Comparison of ENCODE assay signal across 11 cellular contexts in the genomic region with DNA sequence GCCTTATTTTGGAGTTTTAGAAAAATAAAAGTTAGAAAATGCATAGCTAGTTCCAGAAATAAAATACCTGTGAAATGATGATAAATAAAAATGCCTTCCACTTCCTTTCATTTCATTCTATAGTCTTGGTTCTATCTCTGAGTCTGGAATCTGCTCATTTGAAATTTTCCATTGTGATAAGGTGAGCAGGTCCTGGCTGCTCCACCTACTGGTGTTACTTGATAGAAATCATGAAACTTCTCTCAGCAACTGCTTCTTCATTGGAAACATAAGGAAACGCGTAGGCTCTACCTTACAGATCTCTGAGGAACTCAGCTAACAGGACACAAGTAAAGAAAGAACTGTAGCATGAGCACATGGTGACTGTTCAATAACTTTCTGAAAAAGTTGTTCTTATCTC.
DNase-seq lines count a peak whose midpoint lies in the region; ATAC-seq and TF ChIP-seq lines count a peak whose summit lies in the region.
"Had no signal": no experiment of that assay in that cellular context is flagged by ENCODE, and none has a peak within 500 bp of the region (broad histone marks: within the 10 kb centered on the region; RNA-seq: fewer than 3 reads in every experiment).

No MANE protein-coding gene starts in this region.

- no peaks in the 10 kb centered on the region for H3K4me1 ChIP-seq in mesendoderm (ENCODE audit: control insufficient read depth, low read depth, low read length)
- no peaks in the 10 kb centered on the region for H3K4me1 ChIP-seq in tibial artery
- H3K4me1 ChIP-seq: parathyroid adenoma had no signal

- no peak overlapping the region for H4K5ac ChIP-seq in mesendoderm (ENCODE audit: low read length)

- no peaks in the 10 kb centered on the region for H3K27me3 ChIP-seq in GM06990 (replicated peaks; ENCODE audit: control insufficient read depth, insufficient read depth, low read length)
- H3K27me3 ChIP-seq in mesendoderm (ENCODE audit: insufficient read depth, low read length, poor library complexity), result no peaks in the 10 kb centered on the region
- H3K27me3 ChIP-seq in tibial artery, result no peaks in the 10 kb centered on the region
- H3K27me3 ChIP-seq: MG63 had no signal

- TF ChIP-seq CTCF in GM06990 (IDR thresholded peaks at IDR 0.05; ENCODE audit: insufficient read depth, low read length, poor library complexity, severe bottlenecking) (peak; percentile 60), astrocyte of the cerebellum (IDR thresholded peaks at IDR 0.05; ENCODE audit: low read depth, low read length, missing control alignments) (peak; percentile 66), tibial artery (IDR thresholded peaks at IDR 0.05) (no peak)

- no peak overlapping the region for H4K8ac ChIP-seq in mesendoderm (ENCODE audit: low read depth, low read length)

- DNase-seq in GM06990 (ENCODE audit: extremely low read depth, insufficient read length) (no peak), astrocyte of the cerebellum (ENCODE audit: low read depth) (peak; percentile 11), mesendoderm (peak; percentile 54), tibial artery (no peak), superior temporal gyrus (ENCODE audit: extremely low spot score) (no peak)
- DNase-seq in activated T-cell treated with anti-CD3 and anti-CD28 coated beads, Interleukin-2, amount 50 U/mL, for 1 hour, result no peak
- no peak for DNase-seq in activated CD4-positive, CD25-positive, alpha-beta regulatory T cell treated with anti-CD3 and anti-CD28 coated beads, Interleukin-2, amount 50 U/mL, for 72 hours
- DNase-seq: activated CD4-positive, CD25-positive, alpha-beta regulatory T cell; MG63 had no signal

- H3K23ac ChIP-seq in mesendoderm (ENCODE audit: low read length), result no peak overlapping the region

- no peak overlapping the region for H3K9ac ChIP-seq in mesendoderm (ENCODE audit: low read length)
- H3K9ac ChIP-seq: parathyroid adenoma had no signal

- no peak overlapping the region for H2BK5ac ChIP-seq in mesendoderm (ENCODE audit: low read length)

- no peak overlapping the region for H2AK5ac ChIP-seq in mesendoderm (ENCODE audit: low read length)

- H3K79me1 ChIP-seq in mesendoderm (ENCODE audit: low read length), result no peaks in the 10 kb centered on the region

- no peak overlapping the region for H3K56ac ChIP-seq in mesendoderm (ENCODE audit: low read length)

- no CpG with 5 or more reads among the region's 2 CpGs for WGBS in mesendoderm (ENCODE audit: extremely low coverage, insufficient coverage, low lambda C conversion rate)

- peak; percentile 55 for ATAC-seq in HG03354 (IDR thresholded peaks at IDR 0.05; ENCODE audit: poor library complexity, severe bottlenecking, unreplicated experiment)

- intact Hi-C loops in tibial artery (cut with DNase I; ENCODE audit: low total_unique reads), result no loop called here

- H3K18ac ChIP-seq in mesendoderm (ENCODE audit: low read length), result no peak overlapping the region

- H3K79me2 ChIP-seq in mesendoderm (ENCODE audit: control insufficient read depth, insufficient read depth, low read length), result no peaks in the 10 kb centered on the region
- H3K79me2 ChIP-seq: parathyroid adenoma had no signal

- H2BK120ac ChIP-seq in mesendoderm (ENCODE audit: low read depth, low read length), result no peak overlapping the region

- H3K27ac ChIP-seq in mesendoderm (ENCODE audit: low read depth, low read length), result no peak overlapping the region
- H3K27ac ChIP-seq in tibial artery, result no peak overlapping the region
- H3K27ac ChIP-seq: parathyroid adenoma had no signal

- no peaks in the 10 kb centered on the region for H3K9me3 ChIP-seq in tibial artery
- H3K9me3 ChIP-seq: MG63 had no signal

- H3K36me3 ChIP-seq in GM06990 (ENCODE audit: control insufficient read depth, insufficient read depth, low read length), result no peaks in the 10 kb centered on the region
- no peaks in the 10 kb centered on the region for H3K36me3 ChIP-seq in mesendoderm (ENCODE audit: control insufficient read depth, insufficient read depth, low read length)
- no peaks in the 10 kb centered on the region for H3K36me3 ChIP-seq in tibial artery
- H3K36me3 ChIP-seq: MG63 had no signal

- H3K4me2 ChIP-seq in mesendoderm (ENCODE audit: low read length), result no peak overlapping the region

- no peak overlapping the region for H2BK15ac ChIP-seq in mesendoderm (replicated peaks; ENCODE audit: low read depth)

- H3K4ac ChIP-seq in mesendoderm (ENCODE audit: low read depth, low read length), result no peak overlapping the region

- H3K4me3 ChIP-seq in GM06990 (replicated peaks; ENCODE audit: low read depth, low read length), result no peak overlapping the region
- no peak overlapping the region for H3K4me3 ChIP-seq in astrocyte of the cerebellum (ENCODE audit: low read depth, low read length)
- H3K4me3 ChIP-seq in mesendoderm (ENCODE audit: low read length), result no peak overlapping the region
- H3K4me3 ChIP-seq in tibial artery, result no peak overlapping the region
- H3K4me3 ChIP-seq: MG63 had no signal

- in situ Hi-C loops in astrocyte of the cerebellum (cut with HindIII; ENCODE audit: low sequenced_read_pairs), result no loop called here

Comparison
In these comparisons a context has a peak if more than half of its experiments do, and no peak if none do; other contexts are left out.
1. DNase-seq: peak in astrocyte of the cerebellum (single experiment) and mesendoderm (single experiment); none in GM06990 (single experiment), activated T-cell treated with anti-CD3 and anti-CD28 coated beads, Interleukin-2, amount 50 U/mL, for 1 hour (single experiment), tibial artery (0 of 2), superior temporal gyrus (single experiment) and activated CD4-positive, CD25-positive, alpha-beta regulatory T cell treated with anti-CD3 and anti-CD28 coated beads, Interleukin-2, amount 50 U/mL, for 72 hours (single experiment).
2. CTCF ChIP-seq: peak in GM06990 (single experiment) and astrocyte of the cerebellum (single experiment); none in tibial artery (0 of 2).